ENCODE assay signal across 21 cellular contexts in the genomic region with DNA sequence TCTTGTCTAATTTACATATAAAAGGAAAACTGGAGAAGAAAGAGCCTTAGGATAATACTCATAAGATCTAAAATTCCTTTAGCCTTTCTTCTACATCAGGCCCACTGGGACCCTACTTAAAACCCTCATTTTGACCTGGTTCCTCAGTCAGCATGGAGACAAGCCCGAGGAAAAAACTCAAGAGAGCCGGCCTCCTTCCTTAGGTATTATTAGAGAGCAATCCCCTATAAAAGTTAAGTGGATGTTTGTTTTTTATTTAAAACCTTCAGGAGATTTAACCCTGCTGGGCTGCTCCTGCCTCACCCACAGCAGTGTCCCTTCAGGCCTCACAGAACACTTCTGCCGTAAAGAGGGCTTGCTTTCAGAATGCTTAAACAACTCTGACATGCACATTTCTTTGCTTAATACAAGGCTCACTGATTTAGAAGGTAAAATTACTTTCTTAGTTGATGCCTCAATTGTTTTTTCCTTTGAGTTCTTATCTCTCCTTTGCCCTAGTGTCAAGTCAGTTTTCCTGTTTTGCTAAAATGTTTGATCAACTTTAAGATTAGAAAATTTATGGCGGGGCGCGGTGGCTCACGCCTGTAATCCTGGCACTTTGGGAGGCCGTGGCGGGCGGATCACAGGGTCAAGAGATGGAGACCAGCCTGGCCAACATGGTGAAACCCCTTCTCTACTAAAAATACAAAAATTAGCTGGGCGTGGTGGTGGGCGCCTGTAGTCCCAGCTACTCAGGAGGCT.
DNase-seq lines count a peak whose midpoint lies in the region; ATAC-seq and TF ChIP-seq lines count a peak whose summit lies in the region.
"Had no signal": no experiment of that assay in that cellular context is flagged by ENCODE, and none has a peak within 500 bp of the region (broad histone marks: within the 10 kb centered on the region; RNA-seq: fewer than 3 reads in every experiment).

No MANE protein-coding gene starts in this region.

- peak overlapping the region; percentile 86 for H2BK120ac ChIP-seq in IMR-90 (ENCODE audit: low read depth, low read length)

- H2AK9ac ChIP-seq in IMR-90 (replicated peaks; ENCODE audit: low read depth, low read length, poor library complexity) = no peak overlapping the region

- in situ Hi-C loops in HAP-1 (cut with MboI; ENCODE audit: low sequenced_read_pairs) = no loop called here
- in situ Hi-C loops in IMR-90 (cut with MboI; ENCODE audit: low sequenced_read_pairs) = no loop called here
- in situ Hi-C loops in gastrocnemius medialis (cut with MboI; ENCODE audit: low sequenced_read_pairs in 4 of 4) = no loop called here

- H2AFZ ChIP-seq in IMR-90 (replicated peaks; ENCODE audit: low read length, poor library complexity) = no peak overlapping the region

- no peaks in the 10 kb centered on the region for H4K20me1 ChIP-seq in IMR-90 (ENCODE audit: insufficient read depth, low read length)
- H4K20me1 ChIP-seq: BLaER1 treated with 17β-estradiol and CSF1 and Interleukin-3, amounts not matched to agents 10 nM and 100 nM had no signal

- no peak overlapping the region; the same call in 1 of the 2 replicates for H2AK5ac ChIP-seq in IMR-90 (ENCODE audit: low read depth, low read length)

- H3K4me1 Mint-ChIP-seq in CD8-positive, alpha-beta memory T cell = peaks cover 0 to 7% (median 0%) of the 10 kb centered on the region in 3 donors

- peaks cover 14% of the 10 kb centered on the region for H3K4me1 ChIP-seq in HAP-1
- peaks cover 16% of the 10 kb centered on the region for H3K4me1 ChIP-seq in IMR-90 (ENCODE audit: control insufficient read depth, insufficient read depth, low read length)
- peaks cover 20 to 43% of the 10 kb centered on the region in 2 donors for H3K4me1 ChIP-seq in gastrocnemius medialis
- no peaks in the 10 kb centered on the region for H3K4me1 ChIP-seq in CD8-positive, alpha-beta memory T cell (ENCODE audit: insufficient read depth, low read length)

- H3K36me3 ChIP-seq in HAP-1 (replicated peaks) (no peaks in the 10 kb centered on the region), IMR-90 (ENCODE audit: control insufficient read depth, insufficient read depth, low read length) (no peaks in the 10 kb centered on the region), gastrocnemius medialis (no peaks in the 10 kb centered on the region)
- H3K36me3 ChIP-seq in CD8-positive, alpha-beta memory T cell (ENCODE audit: insufficient read depth, low read length) = no peaks in the 10 kb centered on the region
- H3K36me3 ChIP-seq: BLaER1 treated with 17β-estradiol and CSF1 and Interleukin-3, amounts not matched to agents 10 nM and 100 nM; sigmoid colon; thoracic aorta had no signal

- H2BK20ac ChIP-seq in IMR-90 (ENCODE audit: low read depth, low read length) = peak overlapping the region; percentile 81; the same call in 1 of the 2 replicates

- no peak overlapping the region for H3K4me2 ChIP-seq in IMR-90 (ENCODE audit: low read depth, low read length)

- dilution Hi-C loops in IMR-90 (cut with HindIII; ENCODE audit: low sequenced_read_pairs, unreplicated experiment) = no loop called here

- H3K27ac Mint-ChIP-seq in CD8-positive, alpha-beta memory T cell = peak overlapping the region in 1 of 8 donors; percentile 71
- H3K27ac Mint-ChIP-seq: activated T-helper 17 cell treated with anti-CD3 and anti-CD28 coated beads, Interleukin-2, amount 50 U/mL, for 72 hours had no signal

- WGBS in IMR-90 (ENCODE audit: extremely low coverage in 2 of 2, insufficient read length in 1 of 2), 2 experiments = no CpG with 5 or more reads among the region's 12 CpGs

- H3K36me3 Mint-ChIP-seq in CD8-positive, alpha-beta memory T cell = no peaks in the 10 kb centered on the region

- peak overlapping the region; percentile 6 to 48; a peak in 3 of 4 replicates for H4K8ac ChIP-seq in IMR-90 (ENCODE audit: low read depth in 2 of 2, low read length in 2 of 2)

- peaks cover 0 to 19% of the 10 kb centered on the region in 2 experiments; a peak in 2 of 4 replicates for H3K79me1 ChIP-seq in IMR-90 (ENCODE audit: low read depth in 1 of 2, low read length in 2 of 2)

- H3K9ac ChIP-seq in IMR-90 (ENCODE audit: low read depth, low read length) = no peak overlapping the region
- H3K9ac ChIP-seq: BLaER1 treated with 17β-estradiol and CSF1 and Interleukin-3, amounts not matched to agents 10 nM and 100 nM had no signal

- TF ChIP-seq RAD21 in IMR-90 (IDR thresholded peaks at IDR 0.05; ENCODE audit: low read length) = no peak

- H4K5ac ChIP-seq in IMR-90 (ENCODE audit: low read depth, low read length) = peak overlapping the region; percentile 24; the same call in 1 of the 2 replicates

- H3K4me3 Mint-ChIP-seq in CD8-positive, alpha-beta memory T cell = no peak overlapping the region
- H3K4me3 Mint-ChIP-seq: activated T-helper 17 cell treated with anti-CD3 and anti-CD28 coated beads, Interleukin-2, amount 50 U/mL, for 72 hours had no signal

- TF ChIP-seq CTCF in IMR-90 (conservative IDR thresholded peaks at IDR 0.05; ENCODE audit: low read depth, low read length) (no peak), fibroblast of villous mesenchyme (IDR thresholded peaks at IDR 0.05; ENCODE audit: insufficient read depth, low read depth, low read length) (no peak), gastrocnemius medialis (IDR thresholded peaks at IDR 0.05 in 4 of 5, conservative IDR thresholded peaks at IDR 0.05 in 1 of 5) (no peak)

- intact Hi-C loops in IMR-90 (cut with micrococcal nuclease) = loop anchor here (2.0 to 5.0 kb wide), 2 partner anchors 53 to 143 kb away; partner anchors contain the start of gene TBX2
- intact Hi-C loops in gastrocnemius medialis (cut with DNase I; ENCODE audit: low total_unique reads) = no loop called here

- CTCF ChIA-PET in IMR-90 (lab: Yijun Ruan, JAX) = interaction anchor here (0.5 kb wide), 1 partner anchor 29 kb away, joined by 4 read pairs; no protein-coding TSS in a partner anchor
- CTCF ChIA-PET in CD8-positive, alpha-beta memory T cell (lab: Charles Lee) = no interaction called here

- ATAC-seq in IMR-90 (ENCODE audit: low read depth) (no peak), gastrocnemius medialis (no peak), GM19395 (IDR thresholded peaks at IDR 0.05; ENCODE audit: unreplicated experiment) (no peak)
- ATAC-seq: activated T-helper 17 cell treated with anti-CD3 and anti-CD28 coated beads, Interleukin-2, amount 50 U/mL, for 72 hours had no signal

- peak; percentile 70 to 94 for DNase-seq in HAP-1 (ENCODE audit: low spot score in 2 of 2)
- DNase-seq in IMR-90 = no peak
- DNase-seq in fibroblast of villous mesenchyme (ENCODE audit: low read depth) = peak; percentile 66
- DNase-seq in gastrocnemius medialis = no peak
- no peak for DNase-seq in RKO (ENCODE audit: low spot score)
- no peak for DNase-seq in cortex of kidney (lab: John Stamatoyannopoulos, UW)
- no peak for DNase-seq in CD8-positive, alpha-beta memory T cell
- DNase-seq: activated CD4-positive, CD25-positive, alpha-beta regulatory T cell; activated CD8-positive, alpha-beta memory T cell treated with anti-CD3 and anti-CD28 coated beads for 24 hours; amniotic stem cell; Karpas-422; NCI-H446 treated with DMSO at 0.1 percent for 48 hours; occipital lobe; SIG-M5; sigmoid colon; stimulated activated CD4-positive, alpha-beta T cell treated with anti-CD3 and anti-CD28 coated beads, Interleukin-4, amount 100 ng/mL, for 1 hour; T-helper 2 cell had no signal

- H3K4me3 ChIP-seq in HAP-1 (no peak overlapping the region), IMR-90 (ENCODE audit: insufficient read depth, low read depth, low read length) (no peak overlapping the region), fibroblast of villous mesenchyme (ENCODE audit: low read depth, low read length) (no peak overlapping the region), gastrocnemius medialis (no peak overlapping the region)
- no peak overlapping the region for H3K4me3 ChIP-seq in CD8-positive, alpha-beta memory T cell (ENCODE audit: low read length)
- H3K4me3 ChIP-seq: BLaER1 treated with 17β-estradiol and CSF1 and Interleukin-3, amounts not matched to agents 10 nM and 100 nM; sigmoid colon; thoracic aorta had no signal

- H2BK5ac ChIP-seq in IMR-90 (ENCODE audit: low read depth, low read length, poor library complexity, severe bottlenecking) = no peak overlapping the region

- H3K9me1 ChIP-seq in IMR-90 (ENCODE audit: insufficient read depth, low read length) = peaks cover 15% of the 10 kb centered on the region

- POLR2A ChIA-PET in IMR-90 (lab: Charles Lee; ENCODE audit: unreplicated experiment) = no interaction called here
- POLR2A ChIA-PET in CD8-positive, alpha-beta memory T cell (lab: Charles Lee) = no interaction called here

- no TSS peak for BruUV-seq in IMR-90 (replicated peaks; lab: Mats Ljungman, UMichigan)

- no peaks in the 10 kb centered on the region for H3K9me3 ChIP-seq in HAP-1
- H3K9me3 ChIP-seq in IMR-90 (ENCODE audit: control insufficient read depth, insufficient read depth, low read length) = no peaks in the 10 kb centered on the region
- H3K9me3 ChIP-seq in gastrocnemius medialis = no peaks in the 10 kb centered on the region
- H3K9me3 ChIP-seq in CD8-positive, alpha-beta memory T cell (ENCODE audit: low read length) = no peaks in the 10 kb centered on the region
- H3K9me3 ChIP-seq: sigmoid colon, thoracic aorta had no signal

- 0 out of 2 replicates have a peak overlapping the region, but pooled peaks have one; percentile 16 for H3K18ac ChIP-seq in IMR-90 (ENCODE audit: low read depth, low read length)

- H3K23ac ChIP-seq in IMR-90 (ENCODE audit: low read depth, low read length) = no peak overlapping the region

- TF ChIP-seq POLR2A in IMR-90 (IDR thresholded peaks at IDR 0.05; ENCODE audit: low read depth, low read length) (no peak), gastrocnemius medialis (IDR thresholded peaks at IDR 0.05) (no peak)

- H3K9me3 Mint-ChIP-seq in CD8-positive, alpha-beta memory T cell = no peaks in the 10 kb centered on the region
- H3K9me3 Mint-ChIP-seq: activated T-helper 17 cell treated with anti-CD3 and anti-CD28 coated beads, Interleukin-2, amount 50 U/mL, for 72 hours had no signal

- H3K27me3 ChIP-seq in HAP-1 (ENCODE audit: low read depth) = peaks cover 14% of the 10 kb centered on the region
- H3K27me3 ChIP-seq in IMR-90 (ENCODE audit: control insufficient read depth, insufficient read depth, low read length) = no peaks in the 10 kb centered on the region
- no peaks in the 10 kb centered on the region for H3K27me3 ChIP-seq in gastrocnemius medialis
- H3K27me3 ChIP-seq in CD8-positive, alpha-beta memory T cell (ENCODE audit: insufficient read depth, low read length, poor library complexity, severe bottlenecking) = no peaks in the 10 kb centered on the region
- H3K27me3 ChIP-seq: BLaER1 treated with 17β-estradiol and CSF1 and Interleukin-3, amounts not matched to agents 10 nM and 100 nM had no signal

- peak overlapping the region; percentile 81; the same call in 1 of the 2 replicates for H3K4ac ChIP-seq in IMR-90 (ENCODE audit: low read depth, low read length)

- peak overlapping the region; percentile 96; the same call in 2 of the 3 replicates for H2BK15ac ChIP-seq in IMR-90 (ENCODE audit: low read depth, low read length)

- H3K27me3 Mint-ChIP-seq in CD8-positive, alpha-beta memory T cell = no peaks in the 10 kb centered on the region
- H3K27me3 Mint-ChIP-seq: activated T-helper 17 cell treated with anti-CD3 and anti-CD28 coated beads, Interleukin-2, amount 50 U/mL, for 72 hours had no signal

- no peak overlapping the region for H3K56ac ChIP-seq in IMR-90 (ENCODE audit: extremely low read depth, insufficient read depth, low read length)

- H3K14ac ChIP-seq in IMR-90 (replicated peaks; ENCODE audit: low read depth, low read length) = peak overlapping the region; percentile 68

- peak overlapping the region; percentile 6; the same call in 1 of the 2 replicates for H4K91ac ChIP-seq in IMR-90 (ENCODE audit: insufficient read depth, low read depth, low read length)

- no peak overlapping the region for H3K27ac ChIP-seq in IMR-90 (ENCODE audit: insufficient read depth, low read length)
- peak overlapping the region in 3 of 4 donors; percentile 55 to 63 (median 58) for H3K27ac ChIP-seq in gastrocnemius medialis
- no peak overlapping the region for H3K27ac ChIP-seq in CD8-positive, alpha-beta memory T cell (ENCODE audit: low read depth, low read length)

Comparison
In these comparisons a context has a peak if more than half of its experiments do, and no peak if none do; other contexts are left out.
1. DNase-seq: peak in HAP-1 (2 of 2) and fibroblast of villous mesenchyme (single experiment); none in IMR-90 (single experiment), gastrocnemius medialis (0 of 2), RKO (single experiment), cortex of kidney (single experiment) and CD8-positive, alpha-beta memory T cell (0 of 5).
2. H3K27ac ChIP-seq: peak in gastrocnemius medialis (3 of 4); none in IMR-90 (single experiment) and CD8-positive, alpha-beta memory T cell (single experiment).